In the genomic region with DNA sequence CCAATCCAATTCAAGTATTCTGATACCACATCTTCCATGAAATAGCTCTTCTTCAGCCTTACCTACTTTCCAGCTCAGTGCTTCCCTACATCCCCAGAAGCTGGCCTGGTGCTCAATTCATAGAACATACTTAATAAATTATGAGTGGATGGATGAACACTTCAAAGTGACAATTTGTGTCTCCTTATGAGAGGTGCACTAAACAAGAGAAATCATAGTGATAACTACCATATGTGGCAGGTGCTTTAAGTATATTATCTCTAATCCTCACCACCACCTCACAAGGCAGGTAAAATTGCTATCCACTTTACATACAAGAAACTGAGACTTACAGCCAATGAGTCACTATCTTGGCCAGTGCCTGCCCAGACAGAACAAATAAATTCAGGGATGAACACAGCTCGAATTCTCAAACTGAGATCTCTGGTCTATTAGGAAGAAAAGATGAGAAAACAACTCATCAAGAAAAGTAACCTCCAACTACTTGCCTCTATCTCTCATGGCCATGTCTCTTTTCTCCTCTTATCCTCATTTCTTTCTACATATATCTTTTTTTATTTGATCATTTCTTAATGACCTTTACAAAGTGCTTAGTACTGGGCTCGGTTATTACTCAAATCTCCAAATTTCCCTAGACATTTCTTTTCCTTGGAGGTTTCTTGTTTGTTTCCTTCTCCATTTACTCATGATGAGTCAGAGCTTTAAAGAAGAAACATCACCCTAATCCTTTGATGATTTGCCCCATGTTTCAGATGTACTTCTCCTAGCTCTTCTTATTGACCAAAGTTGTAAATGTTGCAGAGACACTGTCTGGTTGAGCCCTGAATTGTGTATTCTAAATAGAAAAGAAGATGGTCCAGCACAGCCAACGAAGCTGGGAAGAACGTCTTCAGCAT, we compare ENCODE assay signal across 22 cellular contexts.
"Had no signal": no experiment of that assay in that cellular context is flagged by ENCODE, and none has a peak within 500 bp of the region (broad histone marks: within the 10 kb centered on the region; RNA-seq: fewer than 3 reads in every experiment).

No MANE protein-coding gene starts in this region.

- ATAC-seq: activated CD8-positive, alpha-beta memory T cell treated with anti-CD3 and anti-CD28 coated beads, Interleukin-2, amount 10 ng/mL, durations not matched to agents 7 days and 5 days; left lung; stimulated activated naive CD8-positive, alpha-beta T cell treated with anti-CD3 and anti-CD28 coated beads, Interleukin-15, Interleukin-2, amounts not matched to agents 100 U/mL and 50 U/mL, for 24 hours had no signal

- H3K27me3 ChIP-seq: left lung, right atrium auricular region, tibial artery, uterus had no signal

- FAIRE-seq: endothelial cell of umbilical vein, keratinocyte had no signal

- H3K36me3 ChIP-seq: left lung, prostate gland, right atrium auricular region, tibial artery, uterus, WERI-Rb-1 had no signal

- H3K27ac ChIP-seq: left lung, prostate gland, right atrium auricular region, tibial artery, uterus, WERI-Rb-1 had no signal

- H3K4me1 ChIP-seq: left lung, prostate gland, right atrium auricular region, tibial artery, uterus had no signal

- H3K9me3 ChIP-seq: left lung, prostate gland, right atrium auricular region, tibial artery, uterus had no signal

- DNase-seq: activated CD4-positive, alpha-beta memory T cell treated with anti-CD3 and anti-CD28 coated beads, Interleukin-2, amount 10 ng/mL, durations not matched to agents 7 days and 5 days; activated CD4-positive, alpha-beta T cell treated with anti-CD3 and anti-CD28 coated beads for 4 hours; activated CD8-positive, alpha-beta memory T cell treated with anti-CD3 and anti-CD28 coated beads, Interleukin-2, amount 10 ng/mL, durations not matched to agents 7 days and 5 days; activated naive CD4-positive, alpha-beta T cell; activated naive CD8-positive, alpha-beta T cell treated with anti-CD3 and anti-CD28 coated beads for 36 hours; amniotic stem cell; dermis blood vessel endothelial cell; effector memory CD4-positive, alpha-beta T cell; foreskin melanocyte; glutamatergic neuron; hypothalamus; left lung; stimulated activated naive CD8-positive, alpha-beta T cell treated with anti-CD3 and anti-CD28 coated beads, Interleukin-15, Interleukin-2, amounts not matched to agents 100 U/mL and 50 U/mL, for 24 hours; substantia nigra; T-helper 2 cell; tibial artery; uterus; WERI-Rb-1 had no signal

- H3K4me3 ChIP-seq: left lung, prostate gland, right atrium auricular region, tibial artery, uterus had no signal
